Comparison of ENCODE assay signal across 21 cellular contexts in the genomic region with DNA sequence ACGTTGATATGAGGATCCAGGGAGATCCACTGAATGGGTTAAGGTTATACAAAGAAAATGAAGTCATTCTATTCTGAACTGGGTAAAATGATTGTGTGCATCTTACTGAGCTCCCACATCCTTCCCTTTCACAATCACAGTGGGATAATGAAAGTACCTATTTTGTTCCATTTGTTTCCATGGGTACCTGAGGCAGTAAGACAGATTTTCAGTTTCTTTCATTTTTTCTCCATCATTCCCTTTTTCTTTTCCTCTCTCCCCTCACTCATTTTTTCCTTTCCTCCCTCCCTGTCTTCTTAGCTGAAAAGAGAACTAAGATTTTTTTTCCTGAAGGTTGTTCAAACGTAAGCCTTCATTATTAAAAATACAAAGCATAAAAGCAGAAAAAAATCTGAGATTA. TPM values are rescaled to one million over a fixed set of nuclear protein-coding genes. Genes with fewer than 3 reads are reported as not detected.
"Had no signal": no experiment of that assay in that cellular context is flagged by ENCODE, and none has a peak within 500 bp of the region (broad histone marks: within the 10 kb centered on the region; RNA-seq: fewer than 3 reads in every experiment).

No MANE protein-coding gene starts in this region.

- DNase-seq: activated CD4-positive, alpha-beta memory T cell treated with anti-CD3 and anti-CD28 coated beads, Interleukin-2, amount 10 ng/mL, durations not matched to agents 7 days and 5 days; activated CD4-positive, alpha-beta T cell treated with anti-CD3 and anti-CD28 coated beads for 4 hours; activated effector memory CD4-positive, alpha-beta T cell treated with Interleukin-2 at 50 U/mL for 16 hours; activated naive CD4-positive, alpha-beta T cell treated with anti-CD3 and anti-CD28 coated beads, Interleukin-2, amount 50 U/mL, for 16 hours; activated T-cell treated with anti-CD3 and anti-CD28 coated beads, Interleukin-2, amount 50 U/mL, for 24 hours; central memory CD4-positive, alpha-beta T cell; endodermal cell; erythroblast; gastrocnemius medialis; heart right ventricle; mucosa of descending colon; naive thymus-derived CD4-positive, alpha-beta T cell; stimulated activated CD4-positive, alpha-beta T cell treated with anti-CD3 and anti-CD28 coated beads, Interleukin-1b, Interleukin-23, amount 100 ng/mL, for 48 hours; stomach; T-helper 17 cell; thyroid gland; uterus had no signal

- H3K36me3 ChIP-seq: gastrocnemius medialis, heart right ventricle, neutrophil, stomach, thyroid gland, uterus had no signal

- H3K27ac ChIP-seq: gastrocnemius medialis, heart right ventricle, neutrophil, parathyroid adenoma, thyroid gland had no signal

- ATAC-seq: gastrocnemius medialis; heart right ventricle; mucosa of descending colon; naive thymus-derived CD4-positive, alpha-beta T cell; T-helper 17 cell had no signal

- H3K9me3 Mint-ChIP-seq: dendritic cell treated with granulocyte-macrophage colony-stimulating factor and Interleukin-4, amounts not matched to agents 40 ng/mL and 50 ng/mL, for 4 days; endodermal cell had no signal

- H3K4me1 ChIP-seq: parathyroid adenoma, uterus had no signal

- H3K4me1 Mint-ChIP-seq: activated CD4-positive, alpha-beta memory T cell treated with anti-CD3 and anti-CD28 coated beads, Interleukin-2, amount 10 ng/mL, durations not matched to agents 7 days and 5 days; T-helper 17 cell had no signal

- H3K27ac Mint-ChIP-seq: activated CD4-positive, alpha-beta memory T cell treated with anti-CD3 and anti-CD28 coated beads, Interleukin-2, amount 10 ng/mL, durations not matched to agents 7 days and 5 days; activated T-cell treated with anti-CD3 and anti-CD28 coated beads, Interleukin-2, amount 50 U/mL, for 24 hours; dendritic cell treated with granulocyte-macrophage colony-stimulating factor and Interleukin-4, amounts not matched to agents 40 ng/mL and 50 ng/mL, for 4 days; endodermal cell; naive thymus-derived CD4-positive, alpha-beta T cell; T-helper 17 cell had no signal

- H3K4me3 ChIP-seq: gastrocnemius medialis, heart right ventricle, lung, mucosa of descending colon, stomach, thyroid gland, uterus had no signal

- H3K9me3 ChIP-seq: gastrocnemius medialis, heart right ventricle, mucosa of descending colon, neutrophil, stomach, thyroid gland, uterus had no signal

- H3K4me3 Mint-ChIP-seq: activated CD4-positive, alpha-beta memory T cell treated with anti-CD3 and anti-CD28 coated beads, Interleukin-2, amount 10 ng/mL, durations not matched to agents 7 days and 5 days; activated T-cell treated with anti-CD3 and anti-CD28 coated beads, Interleukin-2, amount 50 U/mL, for 24 hours; dendritic cell treated with granulocyte-macrophage colony-stimulating factor and Interleukin-4, amounts not matched to agents 40 ng/mL and 50 ng/mL, for 4 days; endodermal cell; naive thymus-derived CD4-positive, alpha-beta T cell; T-helper 17 cell had no signal

RNA-seq across cellular contexts. Expression of gene GRIA2, which starts 4.6 kb away (rescaled TPM):
- total RNA-seq: activated CD4-positive, alpha-beta memory T cell treated with anti-CD3 and anti-CD28 coated beads, Interleukin-2, amount 10 ng/mL, durations not matched to agents 7 days and 5 days; endodermal cell; gastrocnemius medialis; naive thymus-derived CD4-positive, alpha-beta T cell; T-helper 17 cell had no signal
- polyA plus RNA-seq: heart right ventricle; naive thymus-derived CD4-positive, alpha-beta T cell had no signal
